10 cellular contexts compared by ENCODE assay signal in the genomic region with DNA sequence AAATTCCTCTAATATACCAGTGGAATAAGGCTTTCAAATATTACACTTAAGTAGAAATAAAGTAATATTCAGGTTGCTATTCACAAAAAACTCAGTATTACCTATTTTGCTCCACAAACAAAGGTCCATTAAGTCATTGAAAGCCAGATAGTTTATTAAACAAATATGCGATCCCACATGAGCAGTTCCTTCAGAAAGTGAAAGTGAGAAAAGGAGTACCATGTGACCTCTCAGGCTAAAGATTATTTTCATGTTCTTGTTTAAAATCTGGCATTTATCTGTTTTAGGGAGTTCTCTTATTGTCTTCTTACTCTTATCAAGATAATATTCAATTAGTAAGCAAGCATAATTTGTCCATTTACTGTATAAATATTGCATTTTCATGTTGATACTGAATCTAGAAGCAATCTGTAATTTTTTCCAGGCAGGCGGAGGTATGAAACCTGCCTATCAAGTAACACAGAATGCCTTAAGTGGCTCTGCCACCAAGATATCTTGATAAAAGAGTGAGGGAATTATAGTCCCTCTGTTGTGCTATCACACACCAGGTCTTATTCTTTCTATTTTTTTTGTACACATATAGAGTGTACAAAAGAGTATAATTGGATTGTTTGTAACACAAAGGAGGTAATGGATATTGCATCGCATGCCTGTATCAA. TPM values are rescaled to one million over a fixed set of nuclear protein-coding genes. Genes with fewer than 3 reads are reported as not detected.
DNase-seq lines count a peak whose midpoint lies in the region; ATAC-seq and TF ChIP-seq lines count a peak whose summit lies in the region.
"Had no signal": no experiment of that assay in that cellular context is flagged by ENCODE, and none has a peak within 500 bp of the region (broad histone marks: within the 10 kb centered on the region; RNA-seq: fewer than 3 reads in every experiment).

No MANE protein-coding gene starts in this region.

- peaks cover 8% of the 10 kb centered on the region for H3K4me1 Mint-ChIP-seq in stimulated activated naive CD8-positive, alpha-beta T cell treated with anti-CD3 and anti-CD28 coated beads, Interleukin-15, amount 100 ng/mL, for 72 hours
- peaks cover 6% of the 10 kb centered on the region for H3K4me1 Mint-ChIP-seq in T-helper 17 cell

- no peaks in the 10 kb centered on the region for H3K9me3 Mint-ChIP-seq in stimulated activated naive CD8-positive, alpha-beta T cell treated with anti-CD3 and anti-CD28 coated beads, Interleukin-15, amount 100 ng/mL, for 72 hours

- no peak for TF ChIP-seq CTCF in esophagus muscularis mucosa (IDR thresholded peaks at IDR 0.05)

- 66% methylated on average over 3 of the region's 3 CpGs for WGBS in esophagus muscularis mucosa

- TF ChIP-seq POLR2A in esophagus muscularis mucosa (IDR thresholded peaks at IDR 0.05; ENCODE audit: low read depth) = no peak

- peak; percentile 49 for ATAC-seq in HG03558 (IDR thresholded peaks at IDR 0.05; ENCODE audit: extremely low read depth, unreplicated experiment)
- no peak for ATAC-seq in stimulated activated naive CD8-positive, alpha-beta T cell treated with anti-CD3 and anti-CD28 coated beads, Interleukin-15, amount 100 ng/mL, for 72 hours
- no peak for ATAC-seq in T-helper 17 cell

- intact Hi-C loops in esophagus muscularis mucosa (cut with DNase I) = no loop called here

- no peaks in the 10 kb centered on the region for H3K27me3 ChIP-seq in esophagus muscularis mucosa
- H3K27me3 ChIP-seq: BLaER1 treated with 17β-estradiol and CSF1 and Interleukin-3, amounts not matched to agents 10 nM and 100 nM had no signal

- H3K9me3 ChIP-seq in esophagus muscularis mucosa = no peaks in the 10 kb centered on the region
- H3K9me3 ChIP-seq in T-helper 17 cell (ENCODE audit: control insufficient read depth, low read length, poor library complexity, severe bottlenecking) = no peaks in the 10 kb centered on the region
- H3K9me3 ChIP-seq: BLaER1 treated with 17β-estradiol and CSF1 and Interleukin-3, amounts not matched to agents 10 nM and 100 nM had no signal

- peak overlapping the region; percentile 22 to 41 (median 26) for H3K4me3 ChIP-seq in esophagus muscularis mucosa
- H3K4me3 ChIP-seq: BLaER1 treated with 17β-estradiol and CSF1 and Interleukin-3, amounts not matched to agents 10 nM and 100 nM had no signal

- DNase-seq in NOMO-1 treated with DMSO at 0.1 percent for 48 hours (lab: John Stamatoyannopoulos, UW; ENCODE audit: unreplicated experiment) (peak; percentile 39), NOMO-1 treated with dmso at 0.1 percent for 144 hours (lab: John Stamatoyannopoulos, UW; ENCODE audit: unreplicated experiment) (no peak), esophagus muscularis mucosa (ENCODE audit: extremely low spot score) (no peak), T-helper 1 cell (no peak), SIG-M5 treated with dmso at 0.1 percent for 504 hours (lab: John Stamatoyannopoulos, UW; ENCODE audit: unreplicated experiment) (no peak), T-helper 17 cell (no peak)
- no peak for DNase-seq in stimulated activated naive CD8-positive, alpha-beta T cell treated with anti-CD3 and anti-CD28 coated beads, Interleukin-15, amount 100 ng/mL, for 72 hours

- no peak overlapping the region for H3K27ac ChIP-seq in esophagus muscularis mucosa (replicated peaks in 1 of 4)
- H3K27ac ChIP-seq: BLaER1 treated with 17β-estradiol and CSF1 and Interleukin-3, amounts not matched to agents 10 nM and 100 nM had no signal

- peaks cover 7% of the 10 kb centered on the region for H3K27me3 Mint-ChIP-seq in stimulated activated naive CD8-positive, alpha-beta T cell treated with anti-CD3 and anti-CD28 coated beads, Interleukin-15, amount 100 ng/mL, for 72 hours
- no peaks in the 10 kb centered on the region for H3K27me3 Mint-ChIP-seq in T-helper 17 cell

- H3K4me3 Mint-ChIP-seq in stimulated activated naive CD8-positive, alpha-beta T cell treated with anti-CD3 and anti-CD28 coated beads, Interleukin-15, amount 100 ng/mL, for 72 hours = peak overlapping the region; percentile 52 to 54
- H3K4me3 Mint-ChIP-seq in T-helper 17 cell = no peak overlapping the region

- H3K27ac Mint-ChIP-seq in stimulated activated naive CD8-positive, alpha-beta T cell treated with anti-CD3 and anti-CD28 coated beads, Interleukin-15, amount 100 ng/mL, for 72 hours = peak overlapping the region in 1 of 2 donors; percentile 64
- no peak overlapping the region for H3K27ac Mint-ChIP-seq in T-helper 17 cell

- no peaks in the 10 kb centered on the region for H3K36me3 Mint-ChIP-seq in T-helper 17 cell (ENCODE audit: low read depth)

- no peaks in the 10 kb centered on the region for H3K4me1 ChIP-seq in esophagus muscularis mucosa
- H3K4me1 ChIP-seq: BLaER1 treated with 17β-estradiol and CSF1 and Interleukin-3, amounts not matched to agents 10 nM and 100 nM had no signal

- no peak for TF ChIP-seq EP300 in esophagus muscularis mucosa (IDR thresholded peaks at IDR 0.05)

- H3K36me3 ChIP-seq in esophagus muscularis mucosa = no peaks in the 10 kb centered on the region
- H3K36me3 ChIP-seq: BLaER1 treated with 17β-estradiol and CSF1 and Interleukin-3, amounts not matched to agents 10 nM and 100 nM had no signal

RNA-seq across cellular contexts. Expression of a gene that starts 20.1 kb away (rescaled TPM):
- total RNA-seq in esophagus muscularis mucosa (not detected), T-helper 17 cell (not detected)
- total RNA-seq: kidney epithelial cell had no signal
